29 cellular contexts compared by ENCODE assay signal in genomic region chr3:139460096-139460495, GRCh38. TPM values are rescaled to one million over a fixed set of nuclear protein-coding genes. Genes with fewer than 3 reads are reported as not detected.
"Had no signal": no experiment of that assay in that cellular context is flagged by ENCODE, and none has a peak within 500 bp of the region (broad histone marks: within the 10 kb centered on the region; RNA-seq: fewer than 3 reads in every experiment).

No MANE protein-coding gene starts in this region.

- H3K27me3 ChIP-seq: cardiac muscle cell had no signal

- DNase-seq: activated CD4-positive, alpha-beta memory T cell treated with anti-CD3 and anti-CD28 coated beads for 36 hours; activated CD4-positive, alpha-beta T cell treated with anti-CD3 and anti-CD28 coated beads, Interleukin-2, amount 10 ng/mL, durations not matched to agents 7 days and 5 days; activated CD4-positive, CD25-positive, alpha-beta regulatory T cell; activated CD8-positive, alpha-beta memory T cell treated with anti-CD3 and anti-CD28 coated beads for 24 hours; activated effector memory CD4-positive, alpha-beta T cell treated with anti-CD3 and anti-CD28 coated beads, Interleukin-2, amount 50 U/mL, for 16 hours; activated naive CD4-positive, alpha-beta T cell treated with Interleukin-2 at 50 U/mL for 16 hours; activated naive CD8-positive, alpha-beta T cell treated with anti-CD3 and anti-CD28 coated beads, Interleukin-2, amount 50 U/mL, for 24 hours; activated T-cell treated with anti-CD3 and anti-CD28 coated beads, Interleukin-2, amount 50 U/mL, for 4 hours; amygdala; Kasumi-1; KBM-7; NCI-H1105 treated with DMSO at 0.1 percent for 48 hours; NCI-H1436 treated with DMSO at 0.1 percent for 48 hours; NCI-H187; NCI-H2171; NCI-H2227 treated with DMSO at 0.1 percent for 48 hours; NCI-H446 treated with DMSO at 0.1 percent for 48 hours; NCI-H774; T-helper 1 cell had no signal

- H3K27ac ChIP-seq: cardiac muscle cell, SK-N-MC, VCaP had no signal

- H3K27me3 Mint-ChIP-seq: activated CD4-positive, alpha-beta memory T cell treated with anti-CD3 and anti-CD28 coated beads for 36 hours; activated CD4-positive, alpha-beta T cell treated with anti-CD3 and anti-CD28 coated beads, Interleukin-2, amount 10 ng/mL, durations not matched to agents 7 days and 5 days; activated naive CD8-positive, alpha-beta T cell treated with anti-CD3 and anti-CD28 coated beads, Interleukin-2, amount 50 U/mL, for 24 hours; brain had no signal

- H3K4me3 ChIP-seq: cardiac muscle cell, SK-N-MC had no signal

- ATAC-seq: activated naive CD4-positive, alpha-beta T cell treated with anti-CD3 and anti-CD28 coated beads, Interleukin-2, amount 50 U/mL, for 72 hours; activated naive CD8-positive, alpha-beta T cell treated with anti-CD3 and anti-CD28 coated beads, Interleukin-2, amount 50 U/mL, for 24 hours; activated T-cell treated with anti-CD3 and anti-CD28 coated beads, Interleukin-2, amount 50 U/mL, for 4 hours had no signal

- H3K27ac Mint-ChIP-seq: activated CD4-positive, alpha-beta memory T cell treated with anti-CD3 and anti-CD28 coated beads for 36 hours; activated naive CD4-positive, alpha-beta T cell treated with anti-CD3 and anti-CD28 coated beads, Interleukin-2, amount 50 U/mL, for 72 hours; activated naive CD8-positive, alpha-beta T cell treated with anti-CD3 and anti-CD28 coated beads, Interleukin-2, amount 50 U/mL, for 24 hours had no signal

- H3K4me1 Mint-ChIP-seq: activated CD4-positive, alpha-beta T cell treated with anti-CD3 and anti-CD28 coated beads, Interleukin-2, amount 10 ng/mL, durations not matched to agents 7 days and 5 days; activated naive CD8-positive, alpha-beta T cell treated with anti-CD3 and anti-CD28 coated beads, Interleukin-2, amount 50 U/mL, for 24 hours; brain had no signal

- H3K9me3 Mint-ChIP-seq: activated CD4-positive, alpha-beta memory T cell treated with anti-CD3 and anti-CD28 coated beads for 36 hours; activated CD4-positive, alpha-beta T cell treated with anti-CD3 and anti-CD28 coated beads, Interleukin-2, amount 10 ng/mL, durations not matched to agents 7 days and 5 days; activated naive CD4-positive, alpha-beta T cell treated with anti-CD3 and anti-CD28 coated beads, Interleukin-2, amount 50 U/mL, for 72 hours; activated naive CD8-positive, alpha-beta T cell treated with anti-CD3 and anti-CD28 coated beads, Interleukin-2, amount 50 U/mL, for 24 hours; activated T-cell treated with anti-CD3 and anti-CD28 coated beads, Interleukin-2, amount 50 U/mL, for 4 hours had no signal

- H3K36me3 Mint-ChIP-seq: activated CD4-positive, alpha-beta memory T cell treated with anti-CD3 and anti-CD28 coated beads for 36 hours; activated naive CD4-positive, alpha-beta T cell treated with anti-CD3 and anti-CD28 coated beads, Interleukin-2, amount 50 U/mL, for 72 hours had no signal

- H3K4me3 Mint-ChIP-seq: activated CD4-positive, alpha-beta memory T cell treated with anti-CD3 and anti-CD28 coated beads for 36 hours; activated CD4-positive, alpha-beta T cell treated with anti-CD3 and anti-CD28 coated beads, Interleukin-2, amount 10 ng/mL, durations not matched to agents 7 days and 5 days; activated naive CD8-positive, alpha-beta T cell treated with anti-CD3 and anti-CD28 coated beads, Interleukin-2, amount 50 U/mL, for 24 hours; activated T-cell treated with anti-CD3 and anti-CD28 coated beads, Interleukin-2, amount 50 U/mL, for 4 hours; brain had no signal

- H3K36me3 ChIP-seq: cardiac muscle cell had no signal

RNA-seq across cellular contexts. Expression of gene RBP2, which starts 16.2 kb away (rescaled TPM):
- total RNA-seq: activated CD4-positive, alpha-beta memory T cell treated with anti-CD3 and anti-CD28 coated beads for 36 hours; activated CD4-positive, alpha-beta T cell treated with anti-CD3 and anti-CD28 coated beads, Interleukin-2, amount 10 ng/mL, durations not matched to agents 7 days and 5 days; activated naive CD4-positive, alpha-beta T cell treated with anti-CD3 and anti-CD28 coated beads, Interleukin-2, amount 50 U/mL, for 72 hours; activated T-cell treated with anti-CD3 and anti-CD28 coated beads, Interleukin-2, amount 50 U/mL, for 4 hours; astrocyte; cardiac muscle cell; OCI-LY7; Right ventricle myocardium inferior; RPMI7951; T-helper 2 cell treated with Interferon-gamma antibody and Interleukin-4, amounts not matched to agents 100 ng/mL and 5 ng/mL, for 36 hours had no signal
